Comparison of ENCODE assay signal across 8 cellular contexts in genomic region chr17:16652847-16653366, GRCh38. TPM values are rescaled to one million over a fixed set of nuclear protein-coding genes. Genes with fewer than 3 reads are reported as not detected.
DNase-seq lines count a peak whose midpoint lies in the region; ATAC-seq and TF ChIP-seq lines count a peak whose summit lies in the region.

No MANE protein-coding gene starts in this region.

- 5 to 9% (median 8%) methylated on average over 8 of the region's 8 CpGs for WGBS in heart left ventricle, 4 donors
- WGBS in sigmoid colon, 2 donors, result 9 to 16% methylated on average over 8 of the region's 8 CpGs

- TF ChIP-seq EP300 in sigmoid colon (IDR thresholded peaks at IDR 0.05), result no peak

- no peak for ATAC-seq in heart left ventricle

- no peaks in the 10 kb centered on the region for H3K36me3 Mint-ChIP-seq in activated CD4-positive, alpha-beta memory T cell treated with anti-CD3 and anti-CD28 coated beads for 36 hours

- H3K9me3 ChIP-seq in BE2C (no peaks in the 10 kb centered on the region), HAP-1 (no peaks in the 10 kb centered on the region; the same call in 1 of the 2 replicates), heart left ventricle (no peaks in the 10 kb centered on the region), sigmoid colon (no peaks in the 10 kb centered on the region)

- intact Hi-C loops in activated CD4-positive, alpha-beta memory T cell treated with anti-CD3 and anti-CD28 coated beads for 36 hours (cut with micrococcal nuclease), result loop anchor here (1.0 kb wide), 3 partner anchors 64 to 215 kb away; no protein-coding TSS in a partner anchor
- intact Hi-C loops in heart left ventricle (cut with DNase I), result loop anchor here in 1 of 10 donors (5.0 kb wide), 1 partner anchor 66 kb away; no protein-coding TSS in a partner anchor
- intact Hi-C loops in sigmoid colon (cut with DNase I), result loop anchor here (5.0 kb wide), 1 partner anchor 66 kb away; no protein-coding TSS in a partner anchor

- in situ Hi-C loops in HAP-1 (cut with MboI; ENCODE audit: low sequenced_read_pairs), result no loop called here
- in situ Hi-C loops in KBM-7 (cut with MboI; ENCODE audit: low pct_unique_long_range_greater_than_20kb, low sequenced_read_pairs), result no loop called here

- TF ChIP-seq POLR2A in heart left ventricle (IDR thresholded peaks at IDR 0.05) (no peak), sigmoid colon (IDR thresholded peaks at IDR 0.05) (no peak)

- peaks cover 13% of the 10 kb centered on the region for H3K4me1 Mint-ChIP-seq in activated CD4-positive, alpha-beta memory T cell treated with anti-CD3 and anti-CD28 coated beads for 36 hours (ENCODE audit: low read depth)

- H3K4me3 ChIP-seq in BE2C (ENCODE audit: low read depth, low read length), result peak overlapping the region; percentile 64
- peak overlapping the region; percentile 64 for H3K4me3 ChIP-seq in HAP-1
- H3K4me3 ChIP-seq in heart left ventricle, result peak overlapping the region; percentile 46 to 91 (median 68)
- H3K4me3 ChIP-seq in sigmoid colon, result peak overlapping the region; percentile 48 to 79 (median 68)

- POLR2A ChIA-PET in activated CD4-positive, alpha-beta memory T cell treated with anti-CD3 and anti-CD28 coated beads for 36 hours (lab: Charles Lee), result no interaction called here

- H3K36me3 ChIP-seq in BE2C (no peaks in the 10 kb centered on the region), HAP-1 (replicated peaks) (no peaks in the 10 kb centered on the region), heart left ventricle (peaks cover 0 to 14% (median 6%) of the 10 kb centered on the region in 9 donors), sigmoid colon (peaks cover 0 to 6% (median 0%) of the 10 kb centered on the region in 4 donors)

- H3K27ac ChIP-seq in heart left ventricle (peak overlapping the region; percentile 87 to 98 (median 94)), sigmoid colon (peak overlapping the region; percentile 89 to 93 (median 91))

- peak overlapping the region; percentile 33 for H3K27ac Mint-ChIP-seq in activated CD4-positive, alpha-beta memory T cell treated with anti-CD3 and anti-CD28 coated beads for 36 hours

- H3K27me3 ChIP-seq in BE2C (no peaks in the 10 kb centered on the region), HAP-1 (ENCODE audit: low read depth) (no peaks in the 10 kb centered on the region), heart left ventricle (no peaks in the 10 kb centered on the region), sigmoid colon (no peaks in the 10 kb centered on the region)

- no peak for DNase-seq in BE2C
- DNase-seq in HAP-1 (ENCODE audit: low spot score in 2 of 2), result no peak
- no peak for DNase-seq in activated CD4-positive, alpha-beta memory T cell treated with anti-CD3 and anti-CD28 coated beads for 36 hours
- DNase-seq in heart left ventricle, result no peak
- DNase-seq in sigmoid colon, result no peak
- DNase-seq in KBM-7, result no peak
- DNase-seq in NCI-H446 (lab: John Stamatoyannopoulos, UW), result no peak
- no peak for DNase-seq in activated CD8-positive, alpha-beta memory T cell treated with anti-CD3 and anti-CD28 coated beads, Interleukin-2, amount 50 U/mL, for 4 hours

- H3K27me3 Mint-ChIP-seq in activated CD4-positive, alpha-beta memory T cell treated with anti-CD3 and anti-CD28 coated beads for 36 hours, result peaks cover 3% of the 10 kb centered on the region

- no peaks in the 10 kb centered on the region for H3K9me3 Mint-ChIP-seq in activated CD4-positive, alpha-beta memory T cell treated with anti-CD3 and anti-CD28 coated beads for 36 hours

- CTCF ChIA-PET in activated CD4-positive, alpha-beta memory T cell treated with anti-CD3 and anti-CD28 coated beads for 36 hours (lab: Charles Lee), result interaction anchor here (1.0 to 1.9 kb wide), 5 partner anchors 8 to 117 kb away, joined by 3 to 7 read pairs (median 4); partner anchors contain the start of gene CCDC144A

- H3K4me3 Mint-ChIP-seq in activated CD4-positive, alpha-beta memory T cell treated with anti-CD3 and anti-CD28 coated beads for 36 hours, result peak overlapping the region; percentile 81

- no peak for TF ChIP-seq CTCF in BE2C (IDR thresholded peaks at IDR 0.05; ENCODE audit: low read depth, low read length)
- no peak for TF ChIP-seq CTCF in heart left ventricle (IDR thresholded peaks at IDR 0.05)
- no peak for TF ChIP-seq CTCF in sigmoid colon (IDR thresholded peaks at IDR 0.05)

- H3K4me1 ChIP-seq in BE2C (no peaks in the 10 kb centered on the region), HAP-1 (peaks cover 9% of the 10 kb centered on the region), heart left ventricle (peaks cover 0 to 19% (median 5%) of the 10 kb centered on the region in 12 donors), sigmoid colon (peaks cover 0 to 20% (median 12%) of the 10 kb centered on the region in 4 donors)

RNA-seq across cellular contexts. Expression of gene ZNF624, which starts 0.7 kb away (rescaled TPM):
- polyA plus RNA-seq in BE2C (2012; ENCODE audit: insufficient read depth, insufficient read length, low read depth), result 0.60 TPM
- 1 to 10 TPM; 3.9 to 5.0 TPM for total RNA-seq in activated CD4-positive, alpha-beta memory T cell treated with anti-CD3 and anti-CD28 coated beads for 36 hours
- total RNA-seq in heart left ventricle, result 1 to 10 TPM in 8 of 9 donors, under 1 TPM in 1; 0.88 to 5.6 (median 1.8) TPM
- polyA plus RNA-seq in heart left ventricle, result under 1 TPM; 0.55 to 0.72 TPM
- total RNA-seq in sigmoid colon, result 1 to 10 TPM; 1.2 to 4.4 (median 2.9) TPM
- polyA plus RNA-seq in sigmoid colon, result 1 to 10 TPM; 1.2 to 1.3 (median 1.2) TPM

RNA-seq across cellular contexts. Expression of gene CCDC144A, which starts 37.1 kb away (rescaled TPM):
- polyA plus RNA-seq in BE2C (2012; ENCODE audit: insufficient read depth, insufficient read length, low read depth), result not detected
- total RNA-seq in activated CD4-positive, alpha-beta memory T cell treated with anti-CD3 and anti-CD28 coated beads for 36 hours, result 1 to 10 TPM; 4.7 to 5.4 TPM
- 1 to 10 TPM in 5 of 9 donors, under 1 TPM in 3, not detected in 1; 0.31 to 4.4 (median 1.5) TPM for total RNA-seq in heart left ventricle
- polyA plus RNA-seq in heart left ventricle, result 1 to 10 TPM in 1 of 2 donors, under 1 TPM in 1; 0.78 to 1.2 TPM
- 10 to 100 TPM in 2 of 4 donors, 1 to 10 TPM in 2; 3.8 to 21.2 (median 7.2) TPM for total RNA-seq in sigmoid colon
- polyA plus RNA-seq in sigmoid colon, result 1 to 10 TPM in 1 of 3 donors, not detected in 2; 1.9 TPM
